ENCODE assay signal across 8 cellular contexts in the genomic region with DNA sequence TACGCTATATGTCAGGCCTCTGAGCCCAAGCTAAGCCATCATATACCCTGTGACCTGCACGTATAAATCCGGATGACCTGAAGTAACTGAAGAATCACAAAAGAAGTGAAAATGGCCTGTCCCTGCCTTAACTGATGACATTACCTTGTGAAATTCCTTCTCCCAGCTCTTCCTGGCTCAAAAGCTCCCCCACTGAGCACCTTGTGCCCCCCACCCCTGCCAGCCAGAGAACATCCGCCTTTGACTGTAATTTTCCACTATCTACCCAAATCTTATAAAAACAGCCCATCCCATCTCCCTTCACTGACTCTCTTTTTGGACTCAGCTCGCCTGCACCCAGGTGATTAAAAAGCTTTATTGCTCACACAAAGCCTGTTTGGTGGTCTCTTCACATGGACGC. TPM values are rescaled to one million over a fixed set of nuclear protein-coding genes. Genes with fewer than 3 reads are reported as not detected.
DNase-seq lines count a peak whose midpoint lies in the region; ATAC-seq, FAIRE-seq and TF ChIP-seq lines count a peak whose summit lies in the region.
"Not testable (repeated sequence)": the region's sequence is repeated elsewhere in the genome, so short reads cannot be mapped to it uniquely, and the experiment has no call there.

No MANE protein-coding gene starts in this region.

- not testable (repeated sequence) for ATAC-seq in PC-3

- TF ChIP-seq EP300 in neural cell (conservative IDR thresholded peaks at IDR 0.05; ENCODE audit: poor library complexity, severe bottlenecking); transverse colon (IDR thresholded peaks at IDR 0.05; ENCODE audit: low read depth): not testable (repeated sequence)

- H3K4me3 Mint-ChIP-seq in astrocyte (ENCODE audit: unreplicated experiment): not testable (repeated sequence)

- FAIRE-seq in astrocyte (lab: Jason Lieb, UNC): not testable (repeated sequence)

- not testable (repeated sequence) for TF ChIP-seq POLR2A in transverse colon (IDR thresholded peaks at IDR 0.05)

- H3K27ac ChIP-seq in PC-3 (ENCODE audit: low read length) (peak overlapping the region; percentile 96), astrocyte (ENCODE audit: low read depth, low read length) (peak overlapping the region; percentile 14), epithelial cell of prostate (peak overlapping the region; percentile 73), left ventricle myocardium inferior (replicated peaks) (peak overlapping the region; percentile 82), neural cell (ENCODE audit: low read length) (peak overlapping the region; percentile 81), transverse colon (peak overlapping the region; percentile 67 to 87 (median 78))

- not testable (repeated sequence) for H3F3A ChIP-seq in PC-3 (ENCODE audit: low read length, unreplicated experiment); neural cell (ENCODE audit: insufficient read depth, low read length, poor library complexity, severe bottlenecking)

- POLR2A ChIA-PET in PC-3 (lab: Charles Lee; ENCODE audit: unreplicated experiment): not testable (repeated sequence)

- not testable (repeated sequence) for H3K36me3 Mint-ChIP-seq in astrocyte (ENCODE audit: low read depth, unreplicated experiment)

- DNase-seq in BE2C; PC-3; astrocyte (ENCODE audit: low read depth); epithelial cell of prostate (ENCODE audit: low read depth, low spot score); left ventricle myocardium inferior; transverse colon: not testable (repeated sequence)

- H3K4me1 Mint-ChIP-seq in astrocyte (ENCODE audit: low read depth, unreplicated experiment): peaks cover 31% of the 10 kb centered on the region

- not testable (repeated sequence) for H3K9me3 ChIP-seq in BE2C; PC-3 (ENCODE audit: low read length); astrocyte (ENCODE audit: insufficient read depth, low read depth, low read length); left ventricle myocardium inferior (replicated peaks); neural cell (ENCODE audit: low read length); skeletal muscle satellite cell (replicated peaks; ENCODE audit: low read length); transverse colon

- not testable (repeated sequence) for H3K27me3 Mint-ChIP-seq in astrocyte (ENCODE audit: low read depth, unreplicated experiment)

- TF ChIP-seq RAD21 in neural cell (conservative IDR thresholded peaks at IDR 0.05): not testable (repeated sequence)

- not testable (repeated sequence) for H3K36me3 ChIP-seq in BE2C; PC-3 (ENCODE audit: low read depth, low read length); astrocyte (ENCODE audit: insufficient read depth, low read length); left ventricle myocardium inferior; neural cell (ENCODE audit: insufficient read depth, low read length); skeletal muscle satellite cell (ENCODE audit: insufficient read depth, low read length); transverse colon

- not testable (repeated sequence) for H4K20me1 ChIP-seq in PC-3 (ENCODE audit: low read length); astrocyte (ENCODE audit: insufficient read depth, low read length); neural cell (ENCODE audit: insufficient read depth)

- peak overlapping the region; percentile 63 for H3K9ac ChIP-seq in PC-3 (ENCODE audit: low read length)
- H3K9ac ChIP-seq in astrocyte (ENCODE audit: low read length): peak overlapping the region; percentile 42
- H3K9ac ChIP-seq in neural cell (ENCODE audit: low read length): not testable (repeated sequence)
- peak overlapping the region; percentile 77 for H3K9ac ChIP-seq in skeletal muscle satellite cell (ENCODE audit: low read depth, low read length)

- BruUV-seq in PC-3 (replicated peaks; lab: Mats Ljungman, UMichigan): not testable (repeated sequence)

- H3K27ac Mint-ChIP-seq in astrocyte (ENCODE audit: unreplicated experiment): peak overlapping the region; percentile 37

- H3K4me2 ChIP-seq in PC-3 (ENCODE audit: low read length) (peak overlapping the region; percentile 74), astrocyte (ENCODE audit: low read length) (peak overlapping the region; percentile 38), neural cell (ENCODE audit: low read length) (peak overlapping the region; percentile 66)
- H3K4me2 ChIP-seq in skeletal muscle satellite cell (ENCODE audit: low read length): not testable (repeated sequence)

- not testable (repeated sequence) for H3K9me2 ChIP-seq in PC-3 (replicated peaks; ENCODE audit: low read length); neural cell (ENCODE audit: insufficient read depth, low read length)

- 86 to 90% methylated on average over 4 to 6 of the region's 6 CpGs for WGBS in transverse colon (ENCODE audit: low coverage in 1 of 2), 2 donors

- H3K79me2 ChIP-seq in PC-3 (ENCODE audit: low read length): peaks cover 18% of the 10 kb centered on the region
- not testable (repeated sequence) for H3K79me2 ChIP-seq in astrocyte (ENCODE audit: insufficient read depth, low read length); neural cell (replicated peaks; ENCODE audit: insufficient read depth, low read length)

- not testable (repeated sequence) for H3K27me3 ChIP-seq in BE2C; PC-3 (ENCODE audit: low read length); astrocyte (ENCODE audit: insufficient read depth, low read length); left ventricle myocardium inferior (ENCODE audit: low read depth); neural cell (ENCODE audit: insufficient read depth, low read depth, low read length); skeletal muscle satellite cell (ENCODE audit: control insufficient read depth, insufficient read depth, low read length); transverse colon

- not testable (repeated sequence) for H2AFZ ChIP-seq in PC-3 (ENCODE audit: low read length); astrocyte (ENCODE audit: low read depth, low read length); neural cell (ENCODE audit: low read depth, low read length)

- H3K4me1 ChIP-seq in BE2C (peaks cover 19% of the 10 kb centered on the region), PC-3 (ENCODE audit: insufficient read depth, low read length) (peaks cover 49% of the 10 kb centered on the region), astrocyte (ENCODE audit: insufficient read depth, low read length) (peaks cover 31% of the 10 kb centered on the region), left ventricle myocardium inferior (peaks cover 28% of the 10 kb centered on the region), skeletal muscle satellite cell (ENCODE audit: control insufficient read depth, insufficient read depth, low read length) (peaks cover 45% of the 10 kb centered on the region), transverse colon (peaks cover 10 to 15% (median 11%) of the 10 kb centered on the region in 4 donors)

- H3K4me3 ChIP-seq in BE2C (ENCODE audit: low read depth, low read length): peak overlapping the region; percentile 22
- H3K4me3 ChIP-seq in PC-3 (ENCODE audit: low read length): peak overlapping the region; percentile 49; the same call in 1 of the 2 replicates
- H3K4me3 ChIP-seq in astrocyte (ENCODE audit: insufficient read depth, low read depth, low read length); left ventricle myocardium inferior; neural cell (ENCODE audit: low read length); skeletal muscle satellite cell (ENCODE audit: low read length); transverse colon: not testable (repeated sequence)

- not testable (repeated sequence) for TF ChIP-seq CTCF in BE2C (IDR thresholded peaks at IDR 0.05; ENCODE audit: low read depth, low read length); PC-3 (conservative IDR thresholded peaks at IDR 0.05; ENCODE audit: low read depth, low read length); astrocyte (IDR thresholded peaks at IDR 0.05; ENCODE audit: insufficient read depth, low read depth, low read length); left ventricle myocardium inferior (IDR thresholded peaks at IDR 0.05; ENCODE audit: borderline replicate concordance); neural cell (IDR thresholded peaks at IDR 0.05; ENCODE audit: poor library complexity, severe bottlenecking); transverse colon (IDR thresholded peaks at IDR 0.05)

- not testable (repeated sequence) for H3K9me3 Mint-ChIP-seq in astrocyte (ENCODE audit: unreplicated experiment)

- intact Hi-C loops in PC-3 (cut with micrococcal nuclease); left ventricle myocardium inferior (cut with micrococcal nuclease); transverse colon (cut with DNase I; ENCODE audit: low total_unique reads): not testable (repeated sequence)

- CTCF ChIA-PET in PC-3 (lab: Charles Lee): not testable (repeated sequence)

- in situ Hi-C loops in transverse colon (cut with MboI; ENCODE audit: low pct_ligation_motif_present in 1 of 4, low pct_unique_long_range_greater_than_20kb in 1 of 4, low sequenced_read_pairs in 3 of 4): not testable (repeated sequence)

RNA-seq across cellular contexts. Expression of a gene that starts 17.1 kb away (rescaled TPM):
- 4.3 TPM for polyA plus RNA-seq in BE2C (2012; ENCODE audit: insufficient read depth, insufficient read length, low read depth)
- total RNA-seq in PC-3 (2014; rRNA removed) (6.9 and 8.6 TPM in 2 replicates), astrocyte (36.0 and 42.0 TPM in 2 replicates), left ventricle myocardium inferior (4.5 TPM), transverse colon (1 to 10 TPM in 2 of 4 donors, under 1 TPM in 2; 0.20 to 7.0 (median 2.3) TPM)
- 0.26 and 1.1 TPM in 2 replicates for polyA plus RNA-seq in neural cell
- 0.23 TPM in 1 of 2 replicates, not detected in the other for polyA minus RNA-seq in neural cell
- 2.0 and 3.0 TPM in 2 replicates for total RNA-seq in skeletal muscle satellite cell (2012; rRNA removed)

RNA-seq across cellular contexts. Expression of a gene that starts 33.1 kb away (rescaled TPM):
- 49.2 TPM for polyA plus RNA-seq in BE2C (2012; ENCODE audit: insufficient read depth, insufficient read length, low read depth)
- total RNA-seq in PC-3 (2014; rRNA removed) (54.4 and 55.7 TPM in 2 replicates), astrocyte (70.1 and 70.2 TPM in 2 replicates), left ventricle myocardium inferior (12.8 TPM), transverse colon (10 to 100 TPM in 3 of 4 donors, 1 to 10 TPM in 1; 3.6 to 23.8 (median 12.1) TPM)
- 20.8 and 28.3 TPM in 2 replicates for polyA plus RNA-seq in neural cell
- polyA minus RNA-seq in neural cell: 23.6 and 32.4 TPM in 2 replicates
- 55.7 and 71.2 TPM in 2 replicates for total RNA-seq in skeletal muscle satellite cell (2012; rRNA removed)

RNA-seq across cellular contexts. Expression of a gene that starts 43.1 kb away (rescaled TPM):
- 0.71 TPM for polyA plus RNA-seq in BE2C (2012; ENCODE audit: insufficient read depth, insufficient read length, low read depth)
- total RNA-seq in PC-3 (2014; rRNA removed): 5.0 and 7.1 TPM in 2 replicates
- total RNA-seq in astrocyte: 171 and 193 TPM in 2 replicates
- total RNA-seq in left ventricle myocardium inferior: 6.9 TPM
- polyA plus RNA-seq in neural cell: 0.24 TPM in 1 of 2 replicates, not detected in the other
- polyA minus RNA-seq in neural cell: not detected in 2 replicates
- total RNA-seq in skeletal muscle satellite cell (2012; rRNA removed): 8.7 and 13.7 TPM in 2 replicates
- 1 to 10 TPM in 2 of 4 donors, under 1 TPM in 1, not detected in 1; 0.20 to 7.8 (median 5.1) TPM for total RNA-seq in transverse colon

Comparison
In these comparisons a context has a peak if more than half of its experiments do, and no peak if none do; other contexts are left out.
1. H3K27ac ChIP-seq: peak in every context shown above with its lines; median percentile 96 in PC-3; 82 in left ventricle myocardium inferior; 81 in neural cell; 78 in transverse colon; 73 in epithelial cell of prostate; 14 in astrocyte.
2. RNA of a gene that starts 43.1 kb away (total RNA-seq): 171 to 193 TPM in astrocyte; 6.9 TPM in left ventricle myocardium inferior (single experiment), 0.20 to 7.8 TPM in transverse colon and 5.0 to 7.1 TPM in PC-3; every median in the first group is over 10 times any median in the second.